ENCODE assay signal across 1 cellular context in the genomic region with DNA sequence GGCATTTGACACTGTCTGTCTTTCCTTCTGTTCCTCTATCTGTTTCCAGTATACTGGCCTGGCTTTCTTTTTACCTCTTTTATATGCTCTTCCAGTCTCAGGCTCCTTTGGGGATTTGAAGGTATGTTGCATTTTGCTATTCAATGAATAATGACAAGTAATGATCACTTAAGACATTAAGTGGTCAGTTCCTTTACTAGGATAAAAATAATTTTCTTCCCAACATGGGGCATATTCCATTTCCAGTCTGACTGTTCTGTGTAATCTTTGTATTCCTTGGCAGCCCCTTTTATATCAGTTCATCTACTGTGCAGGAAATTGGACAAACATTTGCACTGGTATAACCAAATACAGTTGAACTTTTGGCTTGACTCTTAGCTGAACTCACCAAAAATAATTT.
A peak's percentile ranks its signal among the peaks of the same experiment; 100 is the strongest.
TF ChIP-seq lines count a peak whose summit lies in the region.

No MANE protein-coding gene starts in this region.

TF ChIP-seq in SK-N-SH, 30 proteins besides CTCF, POLR2A, EP300 and RAD21 (continued from another document):
- TF ChIP-seq, protein P1, sequence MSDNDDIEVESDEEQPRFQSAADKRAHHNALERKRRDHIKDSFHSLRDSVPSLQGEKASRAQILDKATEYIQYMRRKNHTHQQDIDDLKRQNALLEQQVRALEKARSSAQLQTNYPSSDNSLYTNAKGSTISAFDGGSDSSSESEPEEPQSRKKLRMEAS (IDR thresholded peaks at IDR 0.05; ENCODE audit: low read depth): no peak
- 0 out of 2 replicates have a peak, but pooled peaks have one; percentile 26 for TF ChIP-seq MEF2A (IDR thresholded peaks at IDR 0.05; ENCODE audit: borderline replicate concordance, low read depth)
- TF ChIP-seq NRF1 (IDR thresholded peaks at IDR 0.05; ENCODE audit: low read depth, low read length): no peak
- no peak for TF ChIP-seq MXI1 (IDR thresholded peaks at IDR 0.05; ENCODE audit: low read depth, low read length)
- no peak for TF ChIP-seq RFX5 (IDR thresholded peaks at IDR 0.05; ENCODE audit: low read length)
- TF ChIP-seq YY1 (IDR thresholded peaks at IDR 0.05; ENCODE audit: low read depth): no peak
- no peak for TF ChIP-seq FOXM1 (IDR thresholded peaks at IDR 0.05; ENCODE audit: low read depth)
- TF ChIP-seq, protein P2, sequence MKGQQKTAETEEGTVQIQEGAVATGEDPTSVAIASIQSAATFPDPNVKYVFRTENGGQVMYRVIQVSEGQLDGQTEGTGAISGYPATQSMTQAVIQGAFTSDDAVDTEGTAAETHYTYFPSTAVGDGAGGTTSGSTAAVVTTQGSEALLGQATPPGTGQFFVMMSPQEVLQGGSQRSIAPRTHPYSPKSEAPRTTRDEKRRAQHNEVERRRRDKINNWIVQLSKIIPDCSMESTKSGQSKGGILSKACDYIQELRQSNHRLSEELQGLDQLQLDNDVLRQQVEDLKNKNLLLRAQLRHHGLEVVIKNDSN (IDR thresholded peaks at IDR 0.05; ENCODE audit: borderline replicate concordance, low read depth): no peak
TF ChIP-seq in SK-N-SH: peak in this region for 5.
